In genomic region chr7:23347682-23348180, GRCh38 we compare ENCODE assay signal across 9 cellular contexts. TPM values are rescaled to one million over a fixed set of nuclear protein-coding genes. Genes with fewer than 3 reads are reported as not detected.
DNase-seq lines count a peak whose midpoint lies in the region; ATAC-seq and TF ChIP-seq lines count a peak whose summit lies in the region.
"Had no signal": no experiment of that assay in that cellular context is flagged by ENCODE, and none has a peak within 500 bp of the region (broad histone marks: within the 10 kb centered on the region; RNA-seq: fewer than 3 reads in every experiment).

No MANE protein-coding gene starts in this region.

- in situ Hi-C loops in gastrocnemius medialis (cut with MboI; ENCODE audit: low sequenced_read_pairs in 4 of 4), result no loop called here

- CTCF ChIA-PET in activated B cell treated with CpG ODN at 0.5 μM for 24 hours (lab: Charles Lee), result interaction anchor here (0.7 to 1.5 kb wide), 3 partner anchors 8 to 115 kb away, joined by 3 to 8 read pairs (median 3); no protein-coding TSS in a partner anchor

- POLR2A ChIA-PET in activated B cell treated with CpG ODN at 0.5 μM for 24 hours (lab: Charles Lee), result interaction anchor here (0.6 kb wide), 1 partner anchor 42 kb away, joined by 6 read pairs; no protein-coding TSS in a partner anchor

- H3K27me3 Mint-ChIP-seq in activated B cell treated with CpG ODN at 0.5 μM for 24 hours, result no peaks in the 10 kb centered on the region

- DNase-seq in Ammon's horn (ENCODE audit: low spot score), result peak; percentile 43
- peak; percentile 77 for DNase-seq in HPDE6-E6E7 (ENCODE audit: extremely low spot score)
- no peak for DNase-seq in activated B cell treated with CpG ODN at 0.5 μM for 24 hours
- no peak for DNase-seq in left lung
- DNase-seq in stimulated activated naive CD4-positive, alpha-beta T cell treated with Interleukin-2 at 50 U/mL for 16 hours (lab: John Stamatoyannopoulos, UW), result no peak
- no peak for DNase-seq in gastrocnemius medialis
- DNase-seq: anterior cingulate cortex had no signal

- intact Hi-C loops in activated B cell treated with CpG ODN at 0.5 μM for 24 hours (cut with micrococcal nuclease) (loop anchor here (2.0 kb wide), 1 partner anchor 13 kb away; no protein-coding TSS in a partner anchor), left lung (cut with DNase I) (no loop called here), gastrocnemius medialis (cut with DNase I; ENCODE audit: low total_unique reads) (no loop called here)

- H3K4me3 ChIP-seq in left lung, result peak overlapping the region in 1 of 2 donors; percentile 36
- H3K4me3 ChIP-seq in gastrocnemius medialis, result no peak overlapping the region

- H3K36me3 ChIP-seq in left lung (no peaks in the 10 kb centered on the region), gastrocnemius medialis (no peaks in the 10 kb centered on the region)

- ATAC-seq in activated B cell treated with CpG ODN at 0.5 μM for 24 hours (ENCODE audit: low read depth) (peak; percentile 38), left lung (peak; percentile 79), GM18520 (IDR thresholded peaks at IDR 0.05; ENCODE audit: unreplicated experiment) (no peak), HG02840 (IDR thresholded peaks at IDR 0.05; ENCODE audit: low FRiP score, unreplicated experiment) (no peak), gastrocnemius medialis (no peak)

- peak overlapping the region; percentile 17 to 53 for H3K27ac ChIP-seq in left lung
- no peak overlapping the region for H3K27ac ChIP-seq in gastrocnemius medialis

- H3K27me3 ChIP-seq in left lung (no peaks in the 10 kb centered on the region), gastrocnemius medialis (no peaks in the 10 kb centered on the region)

- peaks cover 2% of the 10 kb centered on the region for H3K36me3 Mint-ChIP-seq in activated B cell treated with CpG ODN at 0.5 μM for 24 hours (ENCODE audit: low read depth)

- TF ChIP-seq CTCF in activated B cell treated with CpG ODN at 0.5 μM for 24 hours (IDR thresholded peaks at IDR 0.05) (no peak), left lung (IDR thresholded peaks at IDR 0.05) (no peak), gastrocnemius medialis (IDR thresholded peaks at IDR 0.05 in 4 of 5, conservative IDR thresholded peaks at IDR 0.05 in 1 of 5) (no peak)

- H3K4me1 Mint-ChIP-seq in activated B cell treated with CpG ODN at 0.5 μM for 24 hours, result peaks cover 30% of the 10 kb centered on the region

- no peaks in the 10 kb centered on the region for H3K9me3 Mint-ChIP-seq in activated B cell treated with CpG ODN at 0.5 μM for 24 hours

- H3K9me3 ChIP-seq in left lung, result no peaks in the 10 kb centered on the region
- H3K9me3 ChIP-seq in gastrocnemius medialis, result no peaks in the 10 kb centered on the region

- TF ChIP-seq POLR2A in gastrocnemius medialis (IDR thresholded peaks at IDR 0.05), result no peak

- H3K4me1 ChIP-seq in left lung (peaks cover 0 to 20% of the 10 kb centered on the region in 2 donors), gastrocnemius medialis (no peaks in the 10 kb centered on the region)

- peak overlapping the region; percentile 44 for H3K4me3 Mint-ChIP-seq in activated B cell treated with CpG ODN at 0.5 μM for 24 hours

- H3K27ac Mint-ChIP-seq in activated B cell treated with CpG ODN at 0.5 μM for 24 hours, result peak overlapping the region; percentile 41

RNA-seq across cellular contexts. Expression of gene MALSU1, which starts 48.6 kb away (rescaled TPM):
- 42.0 and 42.6 TPM in 2 replicates for total RNA-seq in activated B cell treated with CpG ODN at 0.5 μM for 24 hours
- 10 to 100 TPM; 47.4 to 47.7 TPM for total RNA-seq in left lung
- 100 to 1,000 TPM in 3 of 4 donors, 10 to 100 TPM in 1; 83.8 to 112 (median 109) TPM for total RNA-seq in gastrocnemius medialis

Comparison
In these comparisons a context has a peak if more than half of its experiments do, and no peak if none do; other contexts are left out.
1. DNase-seq: peak in Ammon's horn (single experiment) and HPDE6-E6E7 (single experiment); none in activated B cell treated with CpG ODN at 0.5 μM for 24 hours (single experiment), left lung (0 of 2), stimulated activated naive CD4-positive, alpha-beta T cell treated with Interleukin-2 at 50 U/mL for 16 hours (single experiment) and gastrocnemius medialis (0 of 2).
2. ATAC-seq: peak in activated B cell treated with CpG ODN at 0.5 μM for 24 hours (single experiment) and left lung (single experiment); none in GM18520 (single experiment), HG02840 (single experiment) and gastrocnemius medialis (0 of 2).
3. H3K27ac ChIP-seq: peak in left lung (2 of 2); none in gastrocnemius medialis (0 of 4).